Comparison of ENCODE assay signal across 8 cellular contexts in genomic region chr9:126781717-126782388, GRCh38. TPM values are rescaled to one million over a fixed set of nuclear protein-coding genes. Genes with fewer than 3 reads are reported as not detected.
DNase-seq lines count a peak whose midpoint lies in the region; ATAC-seq and TF ChIP-seq lines count a peak whose summit lies in the region.

No MANE protein-coding gene starts in this region.

- no peak for ATAC-seq in HG03354 (IDR thresholded peaks at IDR 0.05; ENCODE audit: poor library complexity, severe bottlenecking, unreplicated experiment)

- H3K27me3 ChIP-seq in BE2C = no peaks in the 10 kb centered on the region; the same call in 1 of the 2 replicates

- CTCF ChIA-PET in HEK293T (lab: Yijun Ruan, JAX) = interaction anchor here (0.6 to 5.2 kb wide), 8 partner anchors 8 to 282 kb away, joined by 3 to 97 read pairs (median 6); no protein-coding TSS in a partner anchor

- peak; percentile 87 for TF ChIP-seq CTCF in BE2C (IDR thresholded peaks at IDR 0.05; ENCODE audit: low read depth, low read length)

- POLR2A ChIA-PET in HEK293T (lab: Yijun Ruan, JAX) = interaction anchor here (1.2 kb wide), 1 partner anchor 76 kb away, joined by 7 read pairs; no protein-coding TSS in a partner anchor

- no peaks in the 10 kb centered on the region for H3K4me1 ChIP-seq in BE2C

- peak; percentile 88 for DNase-seq in BE2C
- peak; percentile 91 for DNase-seq in HEK293T (ENCODE audit: extremely low spot score)
- peak; percentile 79 for DNase-seq in NCI-H748 (lab: John Stamatoyannopoulos, UW; ENCODE audit: unreplicated experiment)
- DNase-seq in activated CD4-positive, alpha-beta T cell treated with anti-CD3 and anti-CD28 coated beads, Interleukin-2, amount 50 U/mL, for 48 hours = peak; percentile 90
- DNase-seq in dermis microvascular lymphatic vessel endothelial cell (ENCODE audit: low read depth in 2 of 2) = peak; percentile 38 to 66
- peak; percentile 84 for DNase-seq in medulla oblongata (ENCODE audit: extremely low spot score)
- peak; percentile 57 for DNase-seq in stimulated activated CD8-positive, alpha-beta memory T cell treated with anti-CD3 and anti-CD28 coated beads, Interleukin-12 subunit alpha, Interleukin-12 subunit beta, amount 100 ng/mL, for 4 hours (ENCODE audit: low read depth)

- H3K4me3 ChIP-seq in BE2C (ENCODE audit: low read depth, low read length) = no peak overlapping the region

- H3K36me3 ChIP-seq in BE2C = no peaks in the 10 kb centered on the region

- H3K9me3 ChIP-seq in BE2C = no peaks in the 10 kb centered on the region

TF ChIP-seq in HEK293T, 16 proteins besides CTCF, POLR2A, EP300 and RAD21:
- TF ChIP-seq L3MBTL2 (conservative IDR thresholded peaks at IDR 0.05) = no peak

RNA-seq across cellular contexts. Expression of gene ZBTB43, which starts 23.0 kb away (rescaled TPM):
- 9.8 TPM for polyA plus RNA-seq in BE2C (2012; ENCODE audit: insufficient read depth, insufficient read length, low read depth)
- 15.9 and 42.6 TPM in 2 replicates for total RNA-seq in dermis microvascular lymphatic vessel endothelial cell
